Comparison of ENCODE assay signal across 17 cellular contexts in the genomic region with DNA sequence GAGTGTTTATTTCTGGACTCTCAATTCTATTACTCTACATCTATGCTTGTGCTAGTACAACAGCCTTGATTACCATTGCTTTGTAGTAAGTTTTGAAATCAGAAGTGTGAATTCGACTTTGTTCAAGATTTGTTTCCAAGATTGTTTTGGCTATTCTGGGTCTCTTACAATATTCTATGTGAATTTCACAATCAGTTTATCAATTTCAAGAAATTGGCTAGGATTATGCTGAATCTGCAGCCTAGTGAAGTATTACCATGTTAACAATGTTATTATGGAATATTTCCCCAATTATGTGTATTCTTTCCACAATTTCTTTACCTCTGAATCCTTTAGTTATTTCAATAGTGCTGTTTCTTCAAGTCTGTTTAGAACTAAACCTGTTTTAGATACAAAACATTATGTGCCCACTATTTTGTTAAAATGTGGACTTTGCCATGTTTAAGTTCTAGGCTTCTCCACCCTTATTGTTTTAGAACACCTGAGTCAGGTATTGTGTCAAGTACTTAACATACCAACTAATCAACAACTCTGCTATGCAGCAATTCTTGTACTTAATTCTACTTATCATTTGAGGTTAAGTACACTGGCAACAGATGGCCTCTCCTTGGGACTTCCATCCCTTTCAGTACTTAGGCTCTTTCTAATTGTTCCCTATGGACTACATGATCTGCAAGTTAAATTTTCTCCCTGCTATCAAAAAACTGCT. TPM values are rescaled to one million over a fixed set of nuclear protein-coding genes. Genes with fewer than 3 reads are reported as not detected.
DNase-seq lines count a peak whose midpoint lies in the region; ATAC-seq, FAIRE-seq and TF ChIP-seq lines count a peak whose summit lies in the region.
"Had no signal": no experiment of that assay in that cellular context is flagged by ENCODE, and none has a peak within 500 bp of the region (broad histone marks: within the 10 kb centered on the region; RNA-seq: fewer than 3 reads in every experiment).

No MANE protein-coding gene starts in this region.

- peak; percentile 32 for FAIRE-seq in K562 (lab: Jason Lieb, UNC)
- FAIRE-seq: astrocyte, kidney had no signal

- H3K4me2 ChIP-seq in K562 (ENCODE audit: insufficient read depth, low read length) = no peak overlapping the region
- no peak overlapping the region for H3K4me2 ChIP-seq in OCI-LY7 (ENCODE audit: low read length)

- H3K9me3 ChIP-seq in K562 (replicated peaks; ENCODE audit: control insufficient read depth, insufficient read depth, low read depth, low read length) = no peaks in the 10 kb centered on the region
- H3K9me3 ChIP-seq in OCI-LY7 (ENCODE audit: low read length) = no peaks in the 10 kb centered on the region

- no peak for TF ChIP-seq CTCF in K562 (IDR thresholded peaks at IDR 0.05 in 2 of 3, conservative IDR thresholded peaks at IDR 0.05 in 1 of 3; ENCODE audit: insufficient read depth in 2 of 3, low read depth in 1 of 3, low read length in 3 of 3)
- no peak for TF ChIP-seq CTCF in type B pancreatic cell (conservative IDR thresholded peaks at IDR 0.05)
- no peak for TF ChIP-seq CTCF in OCI-LY7 (conservative IDR thresholded peaks at IDR 0.05; ENCODE audit: low read length)

- no peak overlapping the region for H2AFZ ChIP-seq in K562 (ENCODE audit: low read depth, low read length)
- H2AFZ ChIP-seq in OCI-LY7 (ENCODE audit: low read length) = no peak overlapping the region

- H3K4me1 ChIP-seq in K562 (replicated peaks in 1 of 2; ENCODE audit: control insufficient read depth in 2 of 2, insufficient read depth in 2 of 2, low read length in 2 of 2) (0 out of 5 replicates have a peak, but pooled peaks cover 0 to 4% of the 10 kb centered on the region in 2 experiments), OCI-LY7 (ENCODE audit: insufficient read depth, low read length, poor library complexity, severe bottlenecking) (no peaks in the 10 kb centered on the region)

- peak overlapping the region; percentile 46 for H3K27ac Mint-ChIP-seq in activated naive CD8-positive, alpha-beta T cell
- no peak overlapping the region for H3K27ac Mint-ChIP-seq in activated naive CD8-positive, alpha-beta T cell treated with anti-CD3 and anti-CD28 coated beads, Interleukin-2, amount 50 U/mL, for 24 hours
- H3K27ac Mint-ChIP-seq in type B pancreatic cell = peak overlapping the region; percentile 30
- H3K27ac Mint-ChIP-seq: B cell had no signal

- intact Hi-C loops in K562 (cut with micrococcal nuclease) (no loop called here), OCI-LY7 (cut with micrococcal nuclease; ENCODE audit: unreplicated experiment) (no loop called here)

- no peak overlapping the region for H3K4me3 Mint-ChIP-seq in activated naive CD8-positive, alpha-beta T cell
- H3K4me3 Mint-ChIP-seq in activated naive CD8-positive, alpha-beta T cell treated with anti-CD3 and anti-CD28 coated beads, Interleukin-2, amount 50 U/mL, for 24 hours = no peak overlapping the region
- H3K4me3 Mint-ChIP-seq in type B pancreatic cell = no peak overlapping the region
- H3K4me3 Mint-ChIP-seq: B cell had no signal

- peaks cover 37% of the 10 kb centered on the region for H3K36me3 ChIP-seq in K562 (ENCODE audit: control insufficient read depth, insufficient read depth, low read length)
- H3K36me3 ChIP-seq in OCI-LY7 (ENCODE audit: insufficient read depth, low read length) = peaks cover 44% of the 10 kb centered on the region

- no peaks in the 10 kb centered on the region for H3K27me3 Mint-ChIP-seq in activated naive CD8-positive, alpha-beta T cell
- no peaks in the 10 kb centered on the region for H3K27me3 Mint-ChIP-seq in activated naive CD8-positive, alpha-beta T cell treated with anti-CD3 and anti-CD28 coated beads, Interleukin-2, amount 50 U/mL, for 24 hours
- H3K27me3 Mint-ChIP-seq in type B pancreatic cell = no peaks in the 10 kb centered on the region
- H3K27me3 Mint-ChIP-seq: B cell had no signal

- H3K9me3 Mint-ChIP-seq in activated naive CD8-positive, alpha-beta T cell (ENCODE audit: low read depth) = no peaks in the 10 kb centered on the region
- H3K9me3 Mint-ChIP-seq in activated naive CD8-positive, alpha-beta T cell treated with anti-CD3 and anti-CD28 coated beads, Interleukin-2, amount 50 U/mL, for 24 hours = no peaks in the 10 kb centered on the region
- no peaks in the 10 kb centered on the region for H3K9me3 Mint-ChIP-seq in type B pancreatic cell

- TF ChIP-seq RAD21 in K562 (CRISPR knock-in tag; conservative IDR thresholded peaks at IDR 0.05 in 1 of 2, IDR thresholded peaks at IDR 0.05 in 1 of 2) = 0 out of 4 replicates have a peak, but pooled peaks of 1 of the 2 experiments have one; percentile 6

- H3K9me2 ChIP-seq in OCI-LY7 (ENCODE audit: insufficient read depth, low read length) = no peaks in the 10 kb centered on the region

- TF ChIP-seq POLR2A in K562 (conservative IDR thresholded peaks at IDR 0.05) = no peak

- CTCF ChIA-PET in K562 (lab: Yijun Ruan, JAX; ENCODE audit: low intra/inter-chr PET ratio) = no interaction called here
- CTCF ChIA-PET in OCI-LY7 (lab: Charles Lee; ENCODE audit: unreplicated experiment) = no interaction called here

- H3K9me1 ChIP-seq in K562 (ENCODE audit: control insufficient read depth, insufficient read depth, low read length) = no peaks in the 10 kb centered on the region

- no peak for DNase-seq in activated naive CD8-positive, alpha-beta T cell treated with anti-CD3 and anti-CD28 coated beads, Interleukin-2, amount 50 U/mL, for 24 hours
- peak; percentile 23 for DNase-seq in MV-4-11 (lab: John Stamatoyannopoulos, UW)
- no peak for DNase-seq in K562 (ENCODE audit: extremely low read depth in 1 of 4, low spot score in 3 of 4)
- DNase-seq in type B pancreatic cell (ENCODE audit: extremely low spot score, unreplicated experiment) = no peak
- DNase-seq in ACHN = no peak
- DNase-seq in A172 (ENCODE audit: low spot score) = no peak
- DNase-seq in OCI-LY7 (ENCODE audit: low spot score) = no peak
- DNase-seq: effector CD4-positive, alpha-beta T cell; GF-D8; KG1; kidney; NCI-H2227 treated with DMSO at 0.1 percent for 48 hours; occipital lobe; WERI-Rb-1 had no signal

- WGBS in K562 (ENCODE audit: insufficient coverage, low coverage, missing lambda C conversion rate) = 6% methylated on average over 1 of the region's 1 CpG

- BruUV-seq in K562 (replicated peaks; lab: Mats Ljungman, UMichigan) (no TSS peak), OCI-LY7 (replicated peaks; lab: Mats Ljungman, UMichigan) (no TSS peak)

- no peak overlapping the region for H3K4me3 ChIP-seq in K562
- no peak overlapping the region for H3K4me3 ChIP-seq in OCI-LY7 (ENCODE audit: low read depth, low read length, poor library complexity, severe bottlenecking)

- ATAC-seq in activated naive CD8-positive, alpha-beta T cell treated with anti-CD3 and anti-CD28 coated beads, Interleukin-2, amount 50 U/mL, for 24 hours = no peak
- peak; percentile 24 for ATAC-seq in K562

- H3K9ac ChIP-seq in K562 (ENCODE audit: insufficient read depth in 1 of 2, low read depth in 2 of 2, low read length in 2 of 2) = no peak overlapping the region

- no peak for TF ChIP-seq EP300 in K562 (IDR thresholded peaks at IDR 0.05; ENCODE audit: low read length)

- in situ Hi-C loops in K562 (cut with MboI) = no loop called here
- in situ Hi-C loops in ACHN (cut with HindIII; ENCODE audit: low pct_ligation_motif_present, low pct_unique_long_range_greater_than_20kb, low sequenced_read_pairs) = no loop called here

- H3K27ac ChIP-seq in K562 (ENCODE audit: extremely low read depth, low read depth, low read length) = no peak overlapping the region
- no peak overlapping the region for H3K27ac ChIP-seq in OCI-LY7 (ENCODE audit: low read depth, low read length, poor library complexity, severe bottlenecking)
- H3K27ac ChIP-seq: WERI-Rb-1 had no signal

- POLR2A ChIA-PET in K562 (lab: Yijun Ruan, JAX) (interaction anchor here (0.6 to 2.0 kb wide), 6 partner anchors 8 to 147 kb away, joined by 3 to 6 read pairs (median 3); no protein-coding TSS in a partner anchor), OCI-LY7 (lab: Charles Lee) (no interaction called here)

- no peaks in the 10 kb centered on the region for H3K36me3 Mint-ChIP-seq in activated naive CD8-positive, alpha-beta T cell
- peaks cover 43% of the 10 kb centered on the region for H3K36me3 Mint-ChIP-seq in activated naive CD8-positive, alpha-beta T cell treated with anti-CD3 and anti-CD28 coated beads, Interleukin-2, amount 50 U/mL, for 24 hours (ENCODE audit: low read depth)
- H3K36me3 Mint-ChIP-seq in type B pancreatic cell = peaks cover 29% of the 10 kb centered on the region

- H3K4me1 Mint-ChIP-seq in activated naive CD8-positive, alpha-beta T cell (ENCODE audit: low read depth) = peaks cover 15% of the 10 kb centered on the region
- peaks cover 4% of the 10 kb centered on the region for H3K4me1 Mint-ChIP-seq in activated naive CD8-positive, alpha-beta T cell treated with anti-CD3 and anti-CD28 coated beads, Interleukin-2, amount 50 U/mL, for 24 hours
- H3K4me1 Mint-ChIP-seq in type B pancreatic cell (ENCODE audit: unreplicated experiment) = peaks cover 8% of the 10 kb centered on the region

- H3K79me2 ChIP-seq in K562 (ENCODE audit: control insufficient read depth, insufficient read depth, low read length) (peaks cover 3% of the 10 kb centered on the region; the same call in 1 of the 3 replicates), OCI-LY7 (ENCODE audit: insufficient read depth, low read depth, low read length) (no peaks in the 10 kb centered on the region)

- H4K20me1 ChIP-seq in K562 (replicated peaks; ENCODE audit: control insufficient read depth, insufficient read depth, low read length) (peaks cover 5% of the 10 kb centered on the region), OCI-LY7 (ENCODE audit: insufficient read depth, low read length) (peaks cover 14% of the 10 kb centered on the region)

- no peaks in the 10 kb centered on the region for H3K27me3 ChIP-seq in K562 (ENCODE audit: control insufficient read depth in 2 of 2, insufficient read depth in 2 of 2, low read length in 2 of 2)

RNA-seq across cellular contexts. Expression of gene SFPQ, which starts 19.3 kb away (rescaled TPM):
- 205 and 671 TPM in 2 replicates for total RNA-seq in K562 (2011; cell fraction: chromatin; rRNA removed; ENCODE audit: low replicate concordance)
- 112 and 137 TPM in 2 replicates for total RNA-seq in K562 (2011; cell fraction: nucleolus; rRNA removed)
- 370 and 701 TPM in 2 replicates for total RNA-seq in K562 (2011; cell fraction: nucleoplasm; rRNA removed)
- total RNA-seq in K562 (2014; rRNA removed) = 346 and 402 TPM in 2 replicates
- 477 and 544 TPM in 2 replicates for total RNA-seq in K562 (2014; rRNA removed; fragmentation: Illumina TruSeq; extraction: Trizol)
- 480 and 510 TPM in 2 replicates for total RNA-seq in K562 (2015; rRNA removed; fragmentation: Illumina TruSeq; extraction: Trizol)
- total RNA-seq in K562 (2021) = 341 and 367 TPM in 2 replicates
- 135 and 164 TPM in 2 replicates for polyA plus RNA-seq in K562 (2011; rRNA removed)
- 48.2 and 57.6 TPM in 2 replicates for polyA plus RNA-seq in K562 (2011; cell fraction: cytosol; rRNA removed)
- polyA plus RNA-seq in K562 (2011; cell fraction: nucleus; rRNA removed) = 222 and 300 TPM in 2 replicates
- polyA plus RNA-seq in K562 (2012) = 216 and 359 TPM in 2 replicates
- polyA plus RNA-seq in K562 (2014; fragmentation: Illumina TruSeq; extraction: Trizol) = 501 and 562 TPM in 2 replicates
- 10 to 100 TPM; 69.7 to 73.4 TPM for polyA plus RNA-seq in K562 (2014; fragmentation: Nextera tagmentation; extraction: Ambion mirVana)
- polyA plus RNA-seq in K562 (2014; rRNA removed) = 266 and 399 TPM in 2 replicates
- 261 and 336 TPM in 2 replicates for polyA minus RNA-seq in K562 (2011; rRNA and poly(A)+ RNA removed)
- polyA minus RNA-seq in K562 (2011; cell fraction: cytosol; rRNA and poly(A)+ RNA removed) = 91.0 and 96.7 TPM in 2 replicates
- polyA minus RNA-seq in K562 (2011; cell fraction: nucleus; rRNA and poly(A)+ RNA removed) = 163 and 287 TPM in 2 replicates
- 256 and 445 TPM in 2 replicates for total RNA-seq in type B pancreatic cell (ENCODE audit: low replicate concordance)
- total RNA-seq in A172 (2014; rRNA removed; shearing (Covaris generic)) = 201 and 274 TPM in 2 replicates
- 395 and 569 TPM in 2 replicates for total RNA-seq in OCI-LY7 (2014; rRNA removed; shearing (Covaris generic))
- total RNA-seq in OCI-LY7 (2022) = 532 and 593 TPM in 2 replicates
